ENCODE assay signal across 15 cellular contexts in the genomic region with DNA sequence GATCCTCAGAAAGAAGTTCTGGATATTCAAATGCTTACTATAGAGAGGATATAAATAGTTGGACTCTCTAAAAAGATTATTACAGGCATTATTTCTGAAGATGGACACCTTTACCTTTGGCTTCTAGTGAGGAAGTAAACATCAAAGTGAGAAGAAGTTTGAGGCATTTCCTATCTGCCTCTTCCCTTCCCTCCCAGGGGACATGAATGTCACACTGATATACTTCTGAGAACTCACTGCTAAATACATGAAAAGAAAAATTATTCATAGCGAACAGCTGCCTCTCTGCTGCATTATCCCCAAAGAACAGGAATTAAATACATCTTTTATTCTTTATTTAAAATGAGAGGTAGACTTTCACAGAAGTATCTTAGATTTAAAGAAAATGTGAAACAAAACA.
DNase-seq lines count a peak whose midpoint lies in the region; ATAC-seq and TF ChIP-seq lines count a peak whose summit lies in the region.
"Had no signal": no experiment of that assay in that cellular context is flagged by ENCODE, and none has a peak within 500 bp of the region (broad histone marks: within the 10 kb centered on the region; RNA-seq: fewer than 3 reads in every experiment).

No MANE protein-coding gene starts in this region.

- ATAC-seq in activated CD8-positive, alpha-beta T cell treated with anti-CD3 and anti-CD28 coated beads for 36 hours, result no peak
- no peak for ATAC-seq in naive B cell (ENCODE audit: low read depth in 2 of 2)

- no peak for TF ChIP-seq CTCF in activated CD8-positive, alpha-beta T cell treated with anti-CD3 and anti-CD28 coated beads for 36 hours (IDR thresholded peaks at IDR 0.05)

- no peak overlapping the region for H3K27ac ChIP-seq in BLaER1 treated with 17β-estradiol and CSF1 and Interleukin-3, amounts not matched to agents 10 nM and 100 nM
- H3K27ac ChIP-seq in CD8-positive, alpha-beta memory T cell (ENCODE audit: low read depth, low read length), result no peak overlapping the region

- DNase-seq in CD8-positive, alpha-beta memory T cell, result no peak
- no peak for DNase-seq in activated CD8-positive, alpha-beta T cell treated with anti-CD3 and anti-CD28 coated beads for 36 hours
- DNase-seq in naive B cell (no peak), mesenteric fat pad (ENCODE audit: low spot score) (no peak), NCI-H226 (no peak), NCI-H1694 treated with DMSO at 0.1 percent for 48 hours (lab: John Stamatoyannopoulos, UW) (no peak)
- no peak for DNase-seq in stimulated activated CD4-positive, alpha-beta T cell treated with anti-CD3 and anti-CD28 coated beads, Interleukin-12 subunit alpha, Interleukin-12 subunit beta, amount 100 ng/mL, for 4 hours
- DNase-seq: BE2C; effector CD4-positive, alpha-beta T cell; KG1; NCI-H1105; NCI-H2171 treated with DMSO at 0.1 percent for 48 hours had no signal

- H3K4me2 ChIP-seq in BLaER1 treated with 17β-estradiol and CSF1 and Interleukin-3, amounts not matched to agents 10 nM and 100 nM, result peak overlapping the region; percentile 3 to 88 (median 40); a peak in 13 of 22 replicates

- H4K20me1 ChIP-seq in BLaER1 treated with 17β-estradiol and CSF1 and Interleukin-3, amounts not matched to agents 10 nM and 100 nM, result no peaks in the 10 kb centered on the region

- no peaks in the 10 kb centered on the region for H3K9me3 Mint-ChIP-seq in CD8-positive, alpha-beta memory T cell
- H3K9me3 Mint-ChIP-seq in activated CD8-positive, alpha-beta T cell treated with anti-CD3 and anti-CD28 coated beads for 36 hours, result peaks cover 3% of the 10 kb centered on the region
- H3K9me3 Mint-ChIP-seq in naive B cell, result no peaks in the 10 kb centered on the region
- H3K9me3 Mint-ChIP-seq: type B pancreatic cell had no signal

- peaks cover 30 to 50% (median 31%) of the 10 kb centered on the region in 3 donors for H3K4me1 Mint-ChIP-seq in CD8-positive, alpha-beta memory T cell
- peaks cover 57% of the 10 kb centered on the region for H3K4me1 Mint-ChIP-seq in activated CD8-positive, alpha-beta T cell treated with anti-CD3 and anti-CD28 coated beads for 36 hours (ENCODE audit: low read depth)
- H3K4me1 Mint-ChIP-seq in naive B cell, result peaks cover 28 to 45% (median 43%) of the 10 kb centered on the region in 3 donors

- H3K4me3 Mint-ChIP-seq in CD8-positive, alpha-beta memory T cell, result no peak overlapping the region
- no peak overlapping the region for H3K4me3 Mint-ChIP-seq in activated CD8-positive, alpha-beta T cell treated with anti-CD3 and anti-CD28 coated beads for 36 hours
- H3K4me3 Mint-ChIP-seq in naive B cell, result no peak overlapping the region
- H3K4me3 Mint-ChIP-seq: type B pancreatic cell had no signal

- CTCF ChIA-PET in CD8-positive, alpha-beta memory T cell (lab: Charles Lee), result interaction anchor here (1.3 kb wide), 1 partner anchor 10 kb away, joined by 3 read pairs; no protein-coding TSS in a partner anchor
- CTCF ChIA-PET in activated CD8-positive, alpha-beta T cell treated with anti-CD3 and anti-CD28 coated beads for 36 hours (lab: Charles Lee), result interaction anchor here (0.9 to 3.2 kb wide), 3 partner anchors 22 to 123 kb away, joined by 4 to 8 read pairs (median 6); no protein-coding TSS in a partner anchor

- H3K27ac Mint-ChIP-seq in CD8-positive, alpha-beta memory T cell, result peak overlapping the region in 7 of 8 donors; percentile 9 to 47 (median 18)
- H3K27ac Mint-ChIP-seq in activated CD8-positive, alpha-beta T cell treated with anti-CD3 and anti-CD28 coated beads for 36 hours, result peak overlapping the region; percentile 88
- peak overlapping the region; percentile 4 to 63 (median 56) for H3K27ac Mint-ChIP-seq in naive B cell
- H3K27ac Mint-ChIP-seq: type B pancreatic cell had no signal

- intact Hi-C loops in activated CD8-positive, alpha-beta T cell treated with anti-CD3 and anti-CD28 coated beads for 36 hours (cut with micrococcal nuclease), result no loop called here

- H3K36me3 ChIP-seq in BLaER1 treated with 17β-estradiol and CSF1 and Interleukin-3, amounts not matched to agents 10 nM and 100 nM, result peaks cover 0 to 55% (median 0%) of the 10 kb centered on the region in 11 experiments; a peak in 6 of 22 replicates
- H3K36me3 ChIP-seq in CD8-positive, alpha-beta memory T cell (ENCODE audit: insufficient read depth, low read length), result peaks cover 34% of the 10 kb centered on the region
- H3K36me3 ChIP-seq: BE2C had no signal

- H3K36me3 Mint-ChIP-seq in CD8-positive, alpha-beta memory T cell, result peaks cover 16 to 88% (median 44%) of the 10 kb centered on the region in 3 donors
- H3K36me3 Mint-ChIP-seq in activated CD8-positive, alpha-beta T cell treated with anti-CD3 and anti-CD28 coated beads for 36 hours (ENCODE audit: low read depth), result peaks cover 61% of the 10 kb centered on the region
- H3K36me3 Mint-ChIP-seq in naive B cell, result peaks cover 24 to 30% of the 10 kb centered on the region in 2 donors

- POLR2A ChIA-PET in CD8-positive, alpha-beta memory T cell (lab: Charles Lee), result no interaction called here
- POLR2A ChIA-PET in activated CD8-positive, alpha-beta T cell treated with anti-CD3 and anti-CD28 coated beads for 36 hours (lab: Charles Lee), result interaction anchor here (0.6 to 1.8 kb wide), 4 partner anchors 16 to 243 kb away, joined by 3 to 5 read pairs (median 4); a partner anchor contains a TSS

- no peaks in the 10 kb centered on the region for H3K9me3 ChIP-seq in BLaER1 treated with 17β-estradiol and CSF1 and Interleukin-3, amounts not matched to agents 10 nM and 100 nM (replicated peaks in 1 of 11)
- H3K9me3 ChIP-seq in CD8-positive, alpha-beta memory T cell (ENCODE audit: low read length), result no peaks in the 10 kb centered on the region
- H3K9me3 ChIP-seq: BE2C had no signal

- H3K9ac ChIP-seq in BLaER1 treated with 17β-estradiol and CSF1 and Interleukin-3, amounts not matched to agents 10 nM and 100 nM, result no peak overlapping the region

- peaks cover 28 to 58% (median 38%) of the 10 kb centered on the region in 10 experiments for H3K4me1 ChIP-seq in BLaER1 treated with 17β-estradiol and CSF1 and Interleukin-3, amounts not matched to agents 10 nM and 100 nM
- peaks cover 5% of the 10 kb centered on the region for H3K4me1 ChIP-seq in CD8-positive, alpha-beta memory T cell (ENCODE audit: insufficient read depth, low read length)

- no peaks in the 10 kb centered on the region for H3K27me3 ChIP-seq in BLaER1 treated with 17β-estradiol and CSF1 and Interleukin-3, amounts not matched to agents 10 nM and 100 nM
- no peaks in the 10 kb centered on the region for H3K27me3 ChIP-seq in CD8-positive, alpha-beta memory T cell (ENCODE audit: insufficient read depth, low read length, poor library complexity, severe bottlenecking)
- H3K27me3 ChIP-seq: BE2C had no signal

- H3K27me3 Mint-ChIP-seq in CD8-positive, alpha-beta memory T cell, result no peaks in the 10 kb centered on the region
- no peaks in the 10 kb centered on the region for H3K27me3 Mint-ChIP-seq in activated CD8-positive, alpha-beta T cell treated with anti-CD3 and anti-CD28 coated beads for 36 hours
- H3K27me3 Mint-ChIP-seq in naive B cell, result no peaks in the 10 kb centered on the region
- H3K27me3 Mint-ChIP-seq: type B pancreatic cell had no signal

- no peak overlapping the region for H3K4me3 ChIP-seq in BLaER1 treated with 17β-estradiol and CSF1 and Interleukin-3, amounts not matched to agents 10 nM and 100 nM
- no peak overlapping the region for H3K4me3 ChIP-seq in CD8-positive, alpha-beta memory T cell (ENCODE audit: low read length)
- H3K4me3 ChIP-seq: lung had no signal

Comparison
In these comparisons a context has a peak if more than half of its experiments do, and no peak if none do; other contexts are left out.
1. H3K27ac Mint-ChIP-seq: peak in every context shown above with its lines; median percentile 88 in activated CD8-positive, alpha-beta T cell treated with anti-CD3 and anti-CD28 coated beads for 36 hours; 56 in naive B cell; 18 in CD8-positive, alpha-beta memory T cell.